In genomic region chr4:52425751-52426326, GRCh38 we compare ENCODE assay signal across 21 cellular contexts.
DNase-seq lines count a peak whose midpoint lies in the region; ATAC-seq, FAIRE-seq and TF ChIP-seq lines count a peak whose summit lies in the region.
"Had no signal": no experiment of that assay in that cellular context is flagged by ENCODE, and none has a peak within 500 bp of the region (broad histone marks: within the 10 kb centered on the region; RNA-seq: fewer than 3 reads in every experiment).

No MANE protein-coding gene starts in this region.

- H3K27me3 ChIP-seq in bronchial epithelial cell (ENCODE audit: control insufficient read depth, insufficient read depth, low read length), result no peaks in the 10 kb centered on the region
- H3K27me3 ChIP-seq: Peyer's patch had no signal

- H3K36me3 ChIP-seq in bronchial epithelial cell (ENCODE audit: control insufficient read depth, insufficient read depth, low read length), result no peaks in the 10 kb centered on the region
- H3K36me3 ChIP-seq: Peyer's patch had no signal

- no peak for ATAC-seq in GM19351 (IDR thresholded peaks at IDR 0.05; ENCODE audit: unreplicated experiment)
- ATAC-seq: T-cell had no signal

- FAIRE-seq in bronchial epithelial cell (lab: Jason Lieb, UNC), result no peak
- FAIRE-seq: GM19239, H54 had no signal

- no peak overlapping the region for H3K4me3 ChIP-seq in bronchial epithelial cell (ENCODE audit: low read depth, low read length)
- H3K4me3 ChIP-seq: Peyer's patch had no signal

- TF ChIP-seq CTCF in bronchial epithelial cell (IDR thresholded peaks at IDR 0.05; ENCODE audit: insufficient read depth, low read length, severe bottlenecking), result no peak

- DNase-seq in DMS53 (lab: John Stamatoyannopoulos, UW) (peak; percentile 52), DMS53 treated with DMSO at 0.1 percent for 48 hours (lab: John Stamatoyannopoulos, UW; ENCODE audit: unreplicated experiment) (no peak), NCI-H1092 (lab: John Stamatoyannopoulos, UW) (peak; percentile 56), NCI-H345 (lab: John Stamatoyannopoulos, UW) (peak; percentile 78), bronchial epithelial cell (ENCODE audit: low read depth) (peak; percentile 5), NCI-H2196 treated with DMSO at 0.1 percent for 48 hours (lab: John Stamatoyannopoulos, UW; ENCODE audit: unreplicated experiment) (no peak)
- DNase-seq in stimulated activated CD8-positive, alpha-beta memory T cell treated with anti-CD3 and anti-CD28 coated beads, Interleukin-4, amount 100 ng/mL, for 48 hours, result no peak
- DNase-seq: 8988T; CD8-positive, alpha-beta memory T cell; HFFc6; IMR-90; Karpas-422; NCI-H1436 treated with DMSO at 0.1 percent for 48 hours; NCI-H446 treated with DMSO at 0.1 percent for 48 hours; Peyer's patch; Right ventricle myocardium superior; SK-N-SH; T-cell had no signal

Comparison
In these comparisons a context has a peak if more than half of its experiments do, and no peak if none do; other contexts are left out.
1. DNase-seq: peak in DMS53 (single experiment), NCI-H1092 (single experiment), NCI-H345 (single experiment) and bronchial epithelial cell (single experiment); none in DMS53 treated with DMSO at 0.1 percent for 48 hours (single experiment), NCI-H2196 treated with DMSO at 0.1 percent for 48 hours (single experiment) and stimulated activated CD8-positive, alpha-beta memory T cell treated with anti-CD3 and anti-CD28 coated beads, Interleukin-4, amount 100 ng/mL, for 48 hours (single experiment).